Comparison of ENCODE assay signal across 9 cellular contexts in genomic region chr7:121530251-121531174, GRCh38.
DNase-seq lines count a peak whose midpoint lies in the region; ATAC-seq, FAIRE-seq and TF ChIP-seq lines count a peak whose summit lies in the region.
"Had no signal": no experiment of that assay in that cellular context is flagged by ENCODE, and none has a peak within 500 bp of the region (broad histone marks: within the 10 kb centered on the region; RNA-seq: fewer than 3 reads in every experiment).

No MANE protein-coding gene starts in this region.

- H3K36me3 ChIP-seq in K562 (ENCODE audit: control insufficient read depth, insufficient read depth, low read length): no peaks in the 10 kb centered on the region
- no peaks in the 10 kb centered on the region for H3K36me3 ChIP-seq in vagina
- H3K36me3 ChIP-seq in H7 (replicated peaks; ENCODE audit: control insufficient read depth, insufficient read depth, low read length): no peaks in the 10 kb centered on the region

- H3K9me3 ChIP-seq in K562 (replicated peaks; ENCODE audit: control insufficient read depth, insufficient read depth, low read depth, low read length) (no peaks in the 10 kb centered on the region), vagina (no peaks in the 10 kb centered on the region)

- H3K4me3 ChIP-seq in K562 (no peak overlapping the region), vagina (no peak overlapping the region), H7 (ENCODE audit: insufficient read depth, low read depth, low read length) (no peak overlapping the region)

- no peaks in the 10 kb centered on the region for H4K20me1 ChIP-seq in K562 (replicated peaks; ENCODE audit: control insufficient read depth, insufficient read depth, low read length)

- no TSS peak for BruUV-seq in K562 (replicated peaks; lab: Mats Ljungman, UMichigan)

- H3K36me3 Mint-ChIP-seq in naive B cell: no peaks in the 10 kb centered on the region

- TF ChIP-seq EP300 in K562 (IDR thresholded peaks at IDR 0.05; ENCODE audit: low read length): no peak

- TF ChIP-seq CTCF in K562 (IDR thresholded peaks at IDR 0.05 in 2 of 3, conservative IDR thresholded peaks at IDR 0.05 in 1 of 3; ENCODE audit: insufficient read depth in 2 of 3, low read depth in 1 of 3, low read length in 3 of 3): no peak
- no peak for TF ChIP-seq CTCF in vagina (IDR thresholded peaks at IDR 0.05)

- H3K9me1 ChIP-seq in K562 (ENCODE audit: control insufficient read depth, insufficient read depth, low read length): no peaks in the 10 kb centered on the region

- intact Hi-C loops in K562 (cut with micrococcal nuclease) (no loop called here), vagina (cut with DNase I) (no loop called here)

- DNase-seq in NK-92 treated with Interleukin-12 subunit alpha and Interleukin-12 subunit beta, amount 100 ng/mL, for 24 hours (lab: John Stamatoyannopoulos, UW): peak; percentile 84
- no peak for DNase-seq in NK-92 (lab: John Stamatoyannopoulos, UW; ENCODE audit: unreplicated experiment)
- DNase-seq in RKO (ENCODE audit: low spot score): peak; percentile 86
- DNase-seq in K562 (ENCODE audit: extremely low read depth in 1 of 4, low spot score in 3 of 4): no peak
- DNase-seq in naive B cell: no peak
- DNase-seq in vagina (ENCODE audit: extremely low spot score in 2 of 2): no peak
- DNase-seq in H7: no peak

- WGBS in K562 (ENCODE audit: insufficient coverage, low coverage, missing lambda C conversion rate): 0% methylated on average over 4 of the region's 4 CpGs

- H3K27ac Mint-ChIP-seq in naive B cell: peak overlapping the region in 2 of 6 donors; percentile 2 to 22

- H3K9ac ChIP-seq in K562 (ENCODE audit: insufficient read depth in 1 of 2, low read depth in 2 of 2, low read length in 2 of 2): no peak overlapping the region

- H3K27me3 Mint-ChIP-seq in naive B cell: peaks cover 4 to 5% (median 4%) of the 10 kb centered on the region in 3 donors

- in situ Hi-C loops in K562 (cut with MboI): loop anchor here (25.0 kb wide), 1 partner anchor 743 kb away; no protein-coding TSS in a partner anchor

- TF ChIP-seq POLR2A in K562 (conservative IDR thresholded peaks at IDR 0.05): no peak
- TF ChIP-seq POLR2A in vagina (IDR thresholded peaks at IDR 0.05): no peak

- POLR2A ChIA-PET in K562 (lab: Yijun Ruan, JAX): no interaction called here

- no peak overlapping the region for H3K27ac ChIP-seq in K562 (ENCODE audit: extremely low read depth, low read depth, low read length)
- peak overlapping the region; percentile 19 for H3K27ac ChIP-seq in vagina
- H3K27ac ChIP-seq: 22Rv1 had no signal

- no peak overlapping the region for H3K4me3 Mint-ChIP-seq in naive B cell

- H3K9me3 Mint-ChIP-seq in naive B cell: no peaks in the 10 kb centered on the region

- H2AFZ ChIP-seq in K562 (ENCODE audit: low read depth, low read length): no peak overlapping the region; the same call in 1 of the 2 replicates

- no peak for FAIRE-seq in K562 (lab: Jason Lieb, UNC)

- H3K4me1 Mint-ChIP-seq in naive B cell: no peaks in the 10 kb centered on the region

- H3K4me1 ChIP-seq in K562 (replicated peaks in 1 of 2; ENCODE audit: control insufficient read depth in 2 of 2, insufficient read depth in 2 of 2, low read length in 2 of 2): no peaks in the 10 kb centered on the region; a peak in 1 of 5 replicates
- H3K4me1 ChIP-seq in vagina: peaks cover 10% of the 10 kb centered on the region

- no peak for TF ChIP-seq RAD21 in K562 (CRISPR knock-in tag; conservative IDR thresholded peaks at IDR 0.05 in 1 of 2, IDR thresholded peaks at IDR 0.05 in 1 of 2)

- peak; percentile 99 for ATAC-seq in HG02884 (IDR thresholded peaks at IDR 0.05; ENCODE audit: unreplicated experiment)
- ATAC-seq in K562: peak; percentile 68
- ATAC-seq in naive B cell (ENCODE audit: low read depth in 2 of 2): peak; percentile 47 to 76

- H3K79me2 ChIP-seq in K562 (ENCODE audit: control insufficient read depth, insufficient read depth, low read length): no peaks in the 10 kb centered on the region

- no peaks in the 10 kb centered on the region for H3K27me3 ChIP-seq in K562 (ENCODE audit: control insufficient read depth in 2 of 2, insufficient read depth in 2 of 2, low read length in 2 of 2)
- H3K27me3 ChIP-seq in vagina: no peaks in the 10 kb centered on the region
- no peaks in the 10 kb centered on the region for H3K27me3 ChIP-seq in H7 (ENCODE audit: control insufficient read depth, insufficient read depth, low read length)

- H3K4me2 ChIP-seq in K562 (ENCODE audit: insufficient read depth, low read length): no peak overlapping the region

- CTCF ChIA-PET in K562 (lab: Yijun Ruan, JAX; ENCODE audit: low intra/inter-chr PET ratio): no interaction called here

TF ChIP-seq in K562, 482 proteins besides CTCF, POLR2A, EP300 and RAD21 (continues in another document):
- TF ChIP-seq ETV1 (tag; conservative IDR thresholded peaks at IDR 0.05; ENCODE audit: low read depth) (peak; percentile 60; the same call in 1 of the 2 replicates), JUND (IDR thresholded peaks at IDR 0.05; ENCODE audit: borderline replicate concordance, low read depth, low read length) (no peak; the same call in 1 of the 2 replicates), JUND (tag; IDR thresholded peaks at IDR 0.05; ENCODE audit: borderline replicate concordance, low read depth, low read length) (peak; percentile 57; the same call in 2 of the 3 replicates), FOSL1 (tag; conservative IDR thresholded peaks at IDR 0.05) (peak; percentile 84), HBP1 (CRISPR knock-in tag; IDR thresholded peaks at IDR 0.05) (no peak), NR4A1 (CRISPR knock-in tag; IDR thresholded peaks at IDR 0.05) (no peak), NR4A1 (tag; IDR thresholded peaks at IDR 0.05) (no peak), TBP (optimal IDR thresholded peaks at IDR 0.05; ENCODE audit: low read depth, low read length) (no peak), ATF3 (IDR thresholded peaks at IDR 0.05) (peak; percentile 56; the same call in 1 of the 2 replicates), ATF3 (CRISPR knock-in tag; conservative IDR thresholded peaks at IDR 0.05) (no peak), ZNF282 (CRISPR knock-in tag; IDR thresholded peaks at IDR 0.05) (no peak), MAZ (CRISPR knock-in tag; conservative IDR thresholded peaks at IDR 0.05 in 1 of 2, IDR thresholded peaks at IDR 0.05 in 1 of 2) (no peak), ZNF75A (CRISPR knock-in tag; IDR thresholded peaks at IDR 0.05) (no peak), NR2C1 (IDR thresholded peaks at IDR 0.05) (no peak), NR2C1 (tag; IDR thresholded peaks at IDR 0.05) (no peak), PURB (CRISPR knock-in tag; IDR thresholded peaks at IDR 0.05; ENCODE audit: low read depth) (no peak), ZNF175 (CRISPR knock-in tag; IDR thresholded peaks at IDR 0.05; ENCODE audit: low read depth) (peak; percentile 30; the same call in 1 of the 2 replicates), GABPA (tag; conservative IDR thresholded peaks at IDR 0.05; ENCODE audit: low read depth) (peak; percentile 71), BACH1 (tag; IDR thresholded peaks at IDR 0.05) (0 out of 2 replicates have a peak, but pooled peaks have one; percentile 11), PHF8 (IDR thresholded peaks at IDR 0.05; ENCODE audit: borderline replicate concordance, low read length) (no peak), L3MBTL2 (IDR thresholded peaks at IDR 0.05) (no peak), PKNOX1 (IDR thresholded peaks at IDR 0.05) (peak; percentile 59), NR2C2 (CRISPR knock-in tag; IDR thresholded peaks at IDR 0.05) (no peak), NR2C2 (tag; IDR thresholded peaks at IDR 0.05) (peak; percentile 37; the same call in 1 of the 2 replicates), KAT7 (CRISPR knock-in tag; IDR thresholded peaks at IDR 0.05; ENCODE audit: borderline replicate concordance) (no peak), RBM39 (optimal IDR thresholded peaks at IDR 0.05; ENCODE audit: low read depth, low read length) (no peak)

Comparison
In these comparisons a context has a peak if more than half of its experiments do, and no peak if none do; other contexts are left out.
1. DNase-seq: peak in NK-92 treated with Interleukin-12 subunit alpha and Interleukin-12 subunit beta, amount 100 ng/mL, for 24 hours (single experiment) and RKO (single experiment); none in NK-92 (single experiment), K562 (0 of 4), naive B cell (single experiment), vagina (0 of 2) and H7 (single experiment).
2. Peak in every context shown above with its lines, with median percentiles within 50 percentile points of each other: ATAC-seq.